ENCODE assay signal across 1 cellular context in genomic region chr12:66115083-66115600, GRCh38.
TF ChIP-seq lines count a peak whose summit lies in the region.

No MANE protein-coding gene starts in this region.

TF ChIP-seq in GM23338, 12 proteins besides CTCF, POLR2A, EP300 and RAD21 (continued from another document):
- TF ChIP-seq ZNF462 (CRISPR knock-in tag; IDR thresholded peaks at IDR 0.05) (no peak), STAT1 (IDR thresholded peaks at IDR 0.05; ENCODE audit: unreplicated experiment) (no peak), CREB1 (CRISPR knock-in tag; IDR thresholded peaks at IDR 0.05; ENCODE audit: low read depth) (no peak), EZH2phosphoT487 (IDR thresholded peaks at IDR 0.05; ENCODE audit: unreplicated experiment) (no peak), NANOG (IDR thresholded peaks at IDR 0.05; ENCODE audit: borderline replicate concordance) (no peak), JUNB (IDR thresholded peaks at IDR 0.05; ENCODE audit: unreplicated experiment) (no peak), ZNF114 (CRISPR knock-in tag; IDR thresholded peaks at IDR 0.05) (no peak)
